Comparison of ENCODE assay signal across 15 cellular contexts in the genomic region with DNA sequence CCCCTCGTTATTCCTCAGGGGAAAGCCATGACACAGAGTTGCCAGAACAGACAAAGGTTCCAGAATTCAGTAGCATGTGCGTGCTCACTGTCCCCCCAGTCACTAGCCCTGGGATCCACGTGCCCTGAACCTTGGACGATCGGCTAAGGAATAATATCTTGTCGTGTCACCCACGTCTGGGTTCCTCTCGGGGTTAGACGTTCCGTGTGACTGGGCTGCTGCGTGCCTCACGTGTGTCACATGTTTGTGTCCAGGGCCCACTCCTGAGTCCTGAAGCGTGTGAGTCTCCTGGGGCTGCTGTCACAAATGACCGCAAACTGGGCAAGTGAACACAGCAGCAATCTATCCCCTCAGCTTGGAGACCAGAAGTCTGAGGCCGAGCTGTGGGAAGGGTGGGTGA. TPM values are rescaled to one million over a fixed set of nuclear protein-coding genes. Genes with fewer than 3 reads are reported as not detected.
A peak's percentile ranks its signal among the peaks of the same experiment; 100 is the strongest.
DNase-seq lines count a peak whose midpoint lies in the region; ATAC-seq and TF ChIP-seq lines count a peak whose summit lies in the region.
"Had no signal": no experiment of that assay in that cellular context is flagged by ENCODE, and none has a peak within 500 bp of the region (broad histone marks: within the 10 kb centered on the region; RNA-seq: fewer than 3 reads in every experiment).

No MANE protein-coding gene starts in this region.

- no peak overlapping the region for H3K27ac ChIP-seq in right cardiac atrium (ENCODE audit: low read length)
- H3K27ac ChIP-seq: BLaER1 treated with 17β-estradiol and CSF1 and Interleukin-3, amounts not matched to agents 10 nM and 100 nM; GM23248; HL-60 had no signal

- TF ChIP-seq CTCF in glutamatergic neuron (IDR thresholded peaks at IDR 0.05; ENCODE audit: partially characterized antibody, unreplicated experiment) (no peak), mucosa of descending colon (IDR thresholded peaks at IDR 0.05) (no peak)

- no peak overlapping the region for H3K4me3 Mint-ChIP-seq in glutamatergic neuron (ENCODE audit: unreplicated experiment)
- H3K4me3 Mint-ChIP-seq: CD4-positive, alpha-beta T cell had no signal

- no peaks in the 10 kb centered on the region for H3K27me3 Mint-ChIP-seq in glutamatergic neuron (ENCODE audit: unreplicated experiment)

- no peaks in the 10 kb centered on the region for H3K36me3 Mint-ChIP-seq in glutamatergic neuron (ENCODE audit: unreplicated experiment)

- H3K9me3 ChIP-seq in right cardiac atrium (ENCODE audit: control insufficient read depth, low read length) (no peaks in the 10 kb centered on the region), mucosa of descending colon (no peaks in the 10 kb centered on the region)

- 92% methylated on average over 15 of the region's 15 CpGs for WGBS in right cardiac atrium

- H3K4me3 ChIP-seq in right cardiac atrium (ENCODE audit: low read length) (no peak overlapping the region), mucosa of descending colon (no peak overlapping the region)
- H3K4me3 ChIP-seq: BLaER1 treated with 17β-estradiol and CSF1 and Interleukin-3, amounts not matched to agents 10 nM and 100 nM; GM23248 had no signal

- H3K36me3 ChIP-seq in mucosa of descending colon (ENCODE audit: low read depth): no peaks in the 10 kb centered on the region
- H3K36me3 ChIP-seq: BLaER1 treated with 17β-estradiol and CSF1 and Interleukin-3, amounts not matched to agents 10 nM and 100 nM had no signal

- no peaks in the 10 kb centered on the region for H3K4me1 Mint-ChIP-seq in glutamatergic neuron (ENCODE audit: low read depth, unreplicated experiment)

- intact Hi-C loops in Right ventricle myocardium superior (cut with DNase I) (no loop called here), right cardiac atrium (cut with DNase I) (no loop called here), mucosa of descending colon (cut with DNase I, micrococcal nuclease) (no loop called here)

- peaks cover 1% of the 10 kb centered on the region for H3K9me3 Mint-ChIP-seq in glutamatergic neuron (ENCODE audit: unreplicated experiment)
- H3K9me3 Mint-ChIP-seq: CD4-positive, alpha-beta T cell had no signal

- DNase-seq in Right ventricle myocardium superior (peak; percentile 30), right cardiac atrium (no peak), glutamatergic neuron (peak; percentile 7), mucosa of descending colon (peak in 2 of 3 donors; percentile 3 to 18), SKM-1 (lab: John Stamatoyannopoulos, UW; ENCODE audit: unreplicated experiment) (no peak)
- no peak for DNase-seq in stimulated activated CD4-positive, alpha-beta T cell treated with anti-CD3 and anti-CD28 coated beads, Interleukin-2, amount 100 ng/mL, for 48 hours
- DNase-seq: 8988T; Calu3; CD4-positive, alpha-beta T cell; DMS 273 treated with DMSO at 0.1 percent for 48 hours; GM23248 had no signal

- ATAC-seq in Right ventricle myocardium superior (ENCODE audit: poor library complexity) (no peak), right cardiac atrium (no peak), mucosa of descending colon (no peak), GM18502 (IDR thresholded peaks at IDR 0.05; ENCODE audit: poor library complexity, unreplicated experiment) (no peak)
- ATAC-seq: HCT116 had no signal

- H3K4me1 ChIP-seq in right cardiac atrium (ENCODE audit: control insufficient read depth, insufficient read depth, low read length) (no peaks in the 10 kb centered on the region), mucosa of descending colon (ENCODE audit: low read depth) (no peaks in the 10 kb centered on the region)

- H3K27me3 ChIP-seq in right cardiac atrium (ENCODE audit: control insufficient read depth, insufficient read depth): no peaks in the 10 kb centered on the region

- no peak overlapping the region for H3K27ac Mint-ChIP-seq in glutamatergic neuron (ENCODE audit: unreplicated experiment)
- H3K27ac Mint-ChIP-seq: CD4-positive, alpha-beta T cell had no signal

RNA-seq across cellular contexts. Expression of gene ZNF469, which starts 12.4 kb away (rescaled TPM):
- 0.94 TPM for total RNA-seq in Right ventricle myocardium superior
- 1 to 10 TPM; 1.3 to 1.9 (median 1.8) TPM for total RNA-seq in right cardiac atrium
- polyA plus RNA-seq in right cardiac atrium: 0.84 TPM
- 0.56 TPM for total RNA-seq in glutamatergic neuron (ENCODE audit: unreplicated experiment)
- 1 to 10 TPM in 1 of 3 donors, under 1 TPM in 2; 0.35 to 1.4 (median 0.51) TPM for total RNA-seq in mucosa of descending colon

Comparison
In these comparisons a context has a peak if more than half of its experiments do, and no peak if none do; other contexts are left out.
1. DNase-seq: peak in Right ventricle myocardium superior (single experiment), glutamatergic neuron (single experiment) and mucosa of descending colon (2 of 3); none in right cardiac atrium (0 of 3), SKM-1 (single experiment) and stimulated activated CD4-positive, alpha-beta T cell treated with anti-CD3 and anti-CD28 coated beads, Interleukin-2, amount 100 ng/mL, for 48 hours (0 of 2).